ENCODE assay signal across 8 cellular contexts in the genomic region with DNA sequence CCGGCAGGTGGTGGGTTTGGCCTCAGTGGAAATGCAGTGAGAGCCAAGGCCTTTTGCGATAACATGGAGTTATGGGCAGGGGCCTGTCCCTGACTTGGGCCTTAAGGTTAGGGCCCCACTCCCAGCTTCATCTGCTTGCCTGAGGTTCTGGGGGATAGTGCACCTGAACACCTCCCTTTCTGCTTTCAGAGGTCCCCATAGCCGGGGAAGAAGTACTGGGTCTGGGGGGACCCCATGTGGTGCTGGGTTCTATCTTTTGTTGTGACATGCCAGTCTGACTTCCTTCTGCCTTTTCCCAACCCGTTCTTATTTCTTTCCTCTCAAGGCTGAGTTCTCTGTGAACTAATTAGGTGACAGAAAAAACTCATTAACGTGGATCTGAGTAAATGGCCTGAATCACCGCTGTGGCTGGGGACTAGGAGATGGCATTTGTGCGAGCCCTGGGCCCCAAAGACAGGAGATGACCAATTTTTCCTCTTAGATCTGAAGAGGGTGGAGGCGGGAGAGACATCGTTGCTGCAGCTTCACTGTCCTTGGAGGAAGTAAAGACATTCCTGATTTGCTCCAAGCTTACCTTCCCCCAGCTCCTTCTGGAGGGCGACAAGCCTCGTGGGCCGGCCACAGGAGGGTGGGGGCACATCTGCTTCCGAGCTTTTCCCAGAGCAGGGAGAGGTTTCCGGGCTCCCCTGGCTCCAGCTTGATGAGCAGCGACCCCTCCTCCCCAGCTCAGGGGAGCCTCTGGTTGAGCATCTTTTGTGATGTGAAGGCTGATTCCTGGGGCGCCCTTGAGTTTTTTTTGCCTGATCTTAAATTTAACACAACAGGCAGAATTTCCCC. TPM values are rescaled to one million over a fixed set of nuclear protein-coding genes. Genes with fewer than 3 reads are reported as not detected.
A peak's percentile ranks its signal among the peaks of the same experiment; 100 is the strongest.
DNase-seq lines count a peak whose midpoint lies in the region; ATAC-seq, FAIRE-seq and TF ChIP-seq lines count a peak whose summit lies in the region.

No MANE protein-coding gene starts in this region.

- POLR2A ChIA-PET in activated naive CD8-positive, alpha-beta T cell treated with anti-CD3 and anti-CD28 coated beads, Interleukin-2, amount 10 ng/mL, durations not matched to agents 7 days and 5 days (lab: Charles Lee), result interaction anchor here (0.5 to 0.6 kb wide), 2 partner anchors 35 to 247 kb away, joined by 3 read pairs; no protein-coding TSS in a partner anchor

- peak overlapping the region; percentile 99 for H3K4me2 ChIP-seq in keratinocyte (ENCODE audit: control insufficient read depth, extremely low read depth, insufficient read depth, low read depth, low read length)

- no peak overlapping the region for H3K27ac Mint-ChIP-seq in activated naive CD4-positive, alpha-beta T cell treated with anti-CD3 and anti-CD28 coated beads, Interleukin-2, amount 10 ng/mL, durations not matched to agents 7 days and 5 days
- H3K27ac Mint-ChIP-seq in activated naive CD8-positive, alpha-beta T cell treated with anti-CD3 and anti-CD28 coated beads, Interleukin-2, amount 10 ng/mL, durations not matched to agents 7 days and 5 days, result no peak overlapping the region

- H3K27me3 ChIP-seq in keratinocyte (ENCODE audit: control insufficient read depth, extremely low read depth, insufficient read depth, low read length), result no peaks in the 10 kb centered on the region

- H3K36me3 Mint-ChIP-seq in activated naive CD4-positive, alpha-beta T cell treated with anti-CD3 and anti-CD28 coated beads, Interleukin-2, amount 10 ng/mL, durations not matched to agents 7 days and 5 days, result peaks cover 2% of the 10 kb centered on the region
- H3K36me3 Mint-ChIP-seq in activated naive CD8-positive, alpha-beta T cell treated with anti-CD3 and anti-CD28 coated beads, Interleukin-2, amount 10 ng/mL, durations not matched to agents 7 days and 5 days, result no peaks in the 10 kb centered on the region

- CTCF ChIA-PET in activated naive CD4-positive, alpha-beta T cell treated with anti-CD3 and anti-CD28 coated beads, Interleukin-2, amount 10 ng/mL, durations not matched to agents 7 days and 5 days (lab: Charles Lee), result interaction anchor here (0.8 to 1.3 kb wide), 2 partner anchors 20 to 102 kb away, joined by 3 read pairs; no protein-coding TSS in a partner anchor

- peaks cover 66% of the 10 kb centered on the region for H3K27me3 Mint-ChIP-seq in activated naive CD4-positive, alpha-beta T cell treated with anti-CD3 and anti-CD28 coated beads, Interleukin-2, amount 10 ng/mL, durations not matched to agents 7 days and 5 days
- peaks cover 19% of the 10 kb centered on the region for H3K27me3 Mint-ChIP-seq in activated naive CD8-positive, alpha-beta T cell treated with anti-CD3 and anti-CD28 coated beads, Interleukin-2, amount 10 ng/mL, durations not matched to agents 7 days and 5 days

- H3K9me1 ChIP-seq in keratinocyte (ENCODE audit: control insufficient read depth, extremely low read depth, insufficient read depth, low read length), result no peaks in the 10 kb centered on the region

- H3K36me3 ChIP-seq in keratinocyte (ENCODE audit: control insufficient read depth in 2 of 2, extremely low read depth in 1 of 2, insufficient read depth in 2 of 2, low read length in 2 of 2), result peaks cover under 1 to 6% of the 10 kb centered on the region in 2 experiments

- H3K4me3 ChIP-seq in keratinocyte (ENCODE audit: control insufficient read depth in 2 of 3, extremely low read depth in 1 of 3, insufficient read depth in 2 of 3, low read depth in 1 of 3, low read length in 3 of 3), result peak overlapping the region; percentile 80 to 90 (median 83)

- ATAC-seq in activated naive CD8-positive, alpha-beta T cell treated with anti-CD3 and anti-CD28 coated beads, Interleukin-2, amount 10 ng/mL, durations not matched to agents 7 days and 5 days (ENCODE audit: low read depth), result no peak
- no peak for ATAC-seq in GM21529 (IDR thresholded peaks at IDR 0.05; ENCODE audit: unreplicated experiment)

- dilution Hi-C loops in keratinocyte (cut with MboI; ENCODE audit: extremely low pct_ligation_motif_present, low sequenced_read_pairs), result no loop called here

- no peak for TF ChIP-seq CTCF in keratinocyte (optimal IDR thresholded peaks at IDR 0.05 in 1 of 3, IDR thresholded peaks at IDR 0.05 in 1 of 3, conservative IDR thresholded peaks at IDR 0.05 in 1 of 3; ENCODE audit: extremely low read depth in 1 of 3, insufficient read depth in 2 of 3, low read length in 3 of 3)

- H2AFZ ChIP-seq in keratinocyte (ENCODE audit: control insufficient read depth, low read length), result no peak overlapping the region

- peak overlapping the region; percentile 93 for H3K9ac ChIP-seq in keratinocyte (ENCODE audit: control insufficient read depth, extremely low read depth, insufficient read depth, low read length)

- H3K4me1 ChIP-seq in keratinocyte (ENCODE audit: control insufficient read depth, extremely low read depth, insufficient read depth, low read length), result peaks cover 25% of the 10 kb centered on the region

- H3K79me2 ChIP-seq in keratinocyte (ENCODE audit: control insufficient read depth, insufficient read depth, low read length), result peaks cover 64% of the 10 kb centered on the region

- no peak for FAIRE-seq in keratinocyte (lab: Jason Lieb, UNC)

- H3K4me1 Mint-ChIP-seq in activated naive CD4-positive, alpha-beta T cell treated with anti-CD3 and anti-CD28 coated beads, Interleukin-2, amount 10 ng/mL, durations not matched to agents 7 days and 5 days, result peaks cover 34% of the 10 kb centered on the region
- H3K4me1 Mint-ChIP-seq in activated naive CD8-positive, alpha-beta T cell treated with anti-CD3 and anti-CD28 coated beads, Interleukin-2, amount 10 ng/mL, durations not matched to agents 7 days and 5 days, result peaks cover 17% of the 10 kb centered on the region

- no peak for DNase-seq in activated naive CD4-positive, alpha-beta T cell treated with anti-CD3 and anti-CD28 coated beads, Interleukin-2, amount 10 ng/mL, durations not matched to agents 7 days and 5 days
- no peak for DNase-seq in activated naive CD4-positive, alpha-beta T cell treated with anti-CD3 and anti-CD28 coated beads, Interleukin-2, amount 50 U/mL, for 16 hours
- DNase-seq in activated naive CD8-positive, alpha-beta T cell treated with anti-CD3 and anti-CD28 coated beads, Interleukin-2, amount 10 ng/mL, durations not matched to agents 7 days and 5 days, result no peak
- DNase-seq in keratinocyte (ENCODE audit: low read depth, low spot score) (no peak), NOMO-1 treated with dmso at 0.1 percent for 144 hours (lab: John Stamatoyannopoulos, UW; ENCODE audit: unreplicated experiment) (no peak), HPDE6-E6E7 (ENCODE audit: extremely low spot score) (no peak)

- H4K20me1 ChIP-seq in keratinocyte (ENCODE audit: control insufficient read depth, extremely low read depth, insufficient read depth, low read length), result peaks cover 5% of the 10 kb centered on the region

- no peaks in the 10 kb centered on the region for H3K9me3 ChIP-seq in keratinocyte (ENCODE audit: control insufficient read depth, low read depth, low read length)

- no peaks in the 10 kb centered on the region for H3K9me3 Mint-ChIP-seq in activated naive CD4-positive, alpha-beta T cell treated with anti-CD3 and anti-CD28 coated beads, Interleukin-2, amount 10 ng/mL, durations not matched to agents 7 days and 5 days
- H3K9me3 Mint-ChIP-seq in activated naive CD8-positive, alpha-beta T cell treated with anti-CD3 and anti-CD28 coated beads, Interleukin-2, amount 10 ng/mL, durations not matched to agents 7 days and 5 days, result no peaks in the 10 kb centered on the region

- peak overlapping the region; percentile 13 for H3K4me3 Mint-ChIP-seq in activated naive CD4-positive, alpha-beta T cell treated with anti-CD3 and anti-CD28 coated beads, Interleukin-2, amount 10 ng/mL, durations not matched to agents 7 days and 5 days
- peak overlapping the region; percentile 35 for H3K4me3 Mint-ChIP-seq in activated naive CD8-positive, alpha-beta T cell treated with anti-CD3 and anti-CD28 coated beads, Interleukin-2, amount 10 ng/mL, durations not matched to agents 7 days and 5 days

- peak overlapping the region; percentile 92 for H3K27ac ChIP-seq in keratinocyte (ENCODE audit: control insufficient read depth, insufficient read depth, low read length)
- peak overlapping the region; percentile 68 for H3K27ac ChIP-seq in temporal lobe (ENCODE audit: low read depth, low read length)

RNA-seq across cellular contexts. Expression of gene AGAP3, which starts 2.0 kb away (rescaled TPM):
- total RNA-seq in activated naive CD8-positive, alpha-beta T cell treated with anti-CD3 and anti-CD28 coated beads, Interleukin-2, amount 10 ng/mL, durations not matched to agents 7 days and 5 days, result 10 to 100 TPM; 31.7 to 32.7 TPM
- 64.3 to 96.7 TPM (median 83.2 TPM) in 3 replicates for polyA plus RNA-seq in keratinocyte
- polyA plus RNA-seq in keratinocyte (2011; ENCODE audit: low read depth), result 29.0 TPM
- 63.3 and 125 TPM in 2 replicates for polyA plus RNA-seq in keratinocyte (2011; cell fraction: cytosol; rRNA removed)
- 199 and 238 TPM in 2 replicates for polyA plus RNA-seq in keratinocyte (2011; cell fraction: nucleus; rRNA removed)
- polyA plus RNA-seq in keratinocyte (2012; ENCODE audit: low replicate concordance), result 75.3 and 106 TPM in 2 replicates
- polyA minus RNA-seq in keratinocyte, result 88.1 to 181 TPM (median 91.1 TPM) in 3 replicates
- polyA minus RNA-seq in keratinocyte (2011; cell fraction: cytosol; rRNA and poly(A)+ RNA removed), result 125 TPM
- 99.9 and 122 TPM in 2 replicates for polyA minus RNA-seq in keratinocyte (2011; cell fraction: nucleus; rRNA and poly(A)+ RNA removed)
- total RNA-seq in temporal lobe, result 65.9 TPM

RNA-seq across cellular contexts. Expression of gene TMUB1, which starts 4.9 kb away (rescaled TPM):
- 10 to 100 TPM; 75.7 to 78.3 TPM for total RNA-seq in activated naive CD8-positive, alpha-beta T cell treated with anti-CD3 and anti-CD28 coated beads, Interleukin-2, amount 10 ng/mL, durations not matched to agents 7 days and 5 days
- 12.2 to 22.3 TPM (median 14.6 TPM) in 3 replicates for polyA plus RNA-seq in keratinocyte
- 1.4 TPM for polyA plus RNA-seq in keratinocyte (2011; ENCODE audit: low read depth)
- 15.8 and 29.4 TPM in 2 replicates for polyA plus RNA-seq in keratinocyte (2011; cell fraction: cytosol; rRNA removed)
- polyA plus RNA-seq in keratinocyte (2011; cell fraction: nucleus; rRNA removed), result 17.7 and 28.5 TPM in 2 replicates
- polyA plus RNA-seq in keratinocyte (2012; ENCODE audit: low replicate concordance), result 19.0 and 37.5 TPM in 2 replicates
- polyA minus RNA-seq in keratinocyte, result 5.0 to 12.6 TPM (median 5.1 TPM) in 3 replicates
- 39.3 TPM for polyA minus RNA-seq in keratinocyte (2011; cell fraction: cytosol; rRNA and poly(A)+ RNA removed)
- polyA minus RNA-seq in keratinocyte (2011; cell fraction: nucleus; rRNA and poly(A)+ RNA removed), result 3.8 and 5.9 TPM in 2 replicates
- total RNA-seq in temporal lobe, result 5.9 TPM

RNA-seq across cellular contexts. Expression of gene FASTK, which starts 7.6 kb away (rescaled TPM):
- total RNA-seq in activated naive CD8-positive, alpha-beta T cell treated with anti-CD3 and anti-CD28 coated beads, Interleukin-2, amount 10 ng/mL, durations not matched to agents 7 days and 5 days, result 100 to 1,000 TPM in 1 of 2 experiments, 10 to 100 TPM in 1; 96.5 to 100 TPM
- 27.2 to 39.3 TPM (median 31.4 TPM) in 3 replicates for polyA plus RNA-seq in keratinocyte
- 4.9 TPM for polyA plus RNA-seq in keratinocyte (2011; ENCODE audit: low read depth)
- polyA plus RNA-seq in keratinocyte (2011; cell fraction: cytosol; rRNA removed), result 24.1 and 41.9 TPM in 2 replicates
- 79.8 and 106 TPM in 2 replicates for polyA plus RNA-seq in keratinocyte (2011; cell fraction: nucleus; rRNA removed)
- polyA plus RNA-seq in keratinocyte (2012; ENCODE audit: low replicate concordance), result 38.7 and 40.3 TPM in 2 replicates
- polyA minus RNA-seq in keratinocyte, result 24.6 to 70.6 TPM (median 30.1 TPM) in 3 replicates
- polyA minus RNA-seq in keratinocyte (2011; cell fraction: cytosol; rRNA and poly(A)+ RNA removed), result 36.4 TPM
- polyA minus RNA-seq in keratinocyte (2011; cell fraction: nucleus; rRNA and poly(A)+ RNA removed), result 25.5 and 28.4 TPM in 2 replicates
- 24.6 TPM for total RNA-seq in temporal lobe

RNA-seq across cellular contexts. Expression of gene SLC4A2, which starts 28.8 kb away (rescaled TPM):
- 10 to 100 TPM; 86.8 to 89.9 TPM for total RNA-seq in activated naive CD8-positive, alpha-beta T cell treated with anti-CD3 and anti-CD28 coated beads, Interleukin-2, amount 10 ng/mL, durations not matched to agents 7 days and 5 days
- 33.8 to 49.5 TPM (median 45.7 TPM) in 3 replicates for polyA plus RNA-seq in keratinocyte
- polyA plus RNA-seq in keratinocyte (2011; ENCODE audit: low read depth), result 6.7 TPM
- 15.6 and 34.0 TPM in 2 replicates for polyA plus RNA-seq in keratinocyte (2011; cell fraction: cytosol; rRNA removed)
- polyA plus RNA-seq in keratinocyte (2011; cell fraction: nucleus; rRNA removed), result 105 and 130 TPM in 2 replicates
- 37.6 and 80.4 TPM in 2 replicates for polyA plus RNA-seq in keratinocyte (2012; ENCODE audit: low replicate concordance)
- 32.3 to 150 TPM (median 64.9 TPM) in 3 replicates for polyA minus RNA-seq in keratinocyte
- 40.5 TPM for polyA minus RNA-seq in keratinocyte (2011; cell fraction: cytosol; rRNA and poly(A)+ RNA removed)
- 56.5 and 72.0 TPM in 2 replicates for polyA minus RNA-seq in keratinocyte (2011; cell fraction: nucleus; rRNA and poly(A)+ RNA removed)
- 8.6 TPM for total RNA-seq in temporal lobe

RNA-seq across cellular contexts. Expression of gene CDK5, which starts 30.5 kb away (rescaled TPM):
- total RNA-seq in activated naive CD8-positive, alpha-beta T cell treated with anti-CD3 and anti-CD28 coated beads, Interleukin-2, amount 10 ng/mL, durations not matched to agents 7 days and 5 days, result 10 to 100 TPM; 15.3 to 15.9 TPM
- 19.3 to 26.3 TPM (median 22.8 TPM) in 3 replicates for polyA plus RNA-seq in keratinocyte
- polyA plus RNA-seq in keratinocyte (2011; ENCODE audit: low read depth), result 3.8 TPM
- polyA plus RNA-seq in keratinocyte (2011; cell fraction: cytosol; rRNA removed), result 20.2 and 28.1 TPM in 2 replicates
- polyA plus RNA-seq in keratinocyte (2011; cell fraction: nucleus; rRNA removed), result 13.9 and 16.9 TPM in 2 replicates
- 11.2 and 16.9 TPM in 2 replicates for polyA plus RNA-seq in keratinocyte (2012; ENCODE audit: low replicate concordance)
- polyA minus RNA-seq in keratinocyte, result 16.2 to 31.8 TPM (median 29.6 TPM) in 3 replicates
- 15.9 TPM for polyA minus RNA-seq in keratinocyte (2011; cell fraction: cytosol; rRNA and poly(A)+ RNA removed)
- polyA minus RNA-seq in keratinocyte (2011; cell fraction: nucleus; rRNA and poly(A)+ RNA removed), result 6.0 and 14.3 TPM in 2 replicates
- total RNA-seq in temporal lobe, result 30.0 TPM

Comparison
In these comparisons a context has a peak if more than half of its experiments do, and no peak if none do; other contexts are left out.
1. RNA of gene TMUB1, which starts 4.9 kb away (total RNA-seq): 75.7 to 78.3 TPM in activated naive CD8-positive, alpha-beta T cell treated with anti-CD3 and anti-CD28 coated beads, Interleukin-2, amount 10 ng/mL, durations not matched to agents 7 days and 5 days; 5.9 TPM in temporal lobe (single experiment); every median in the first group is over 10 times any median in the second.